In genomic region chr12:48039151-48039550, GRCh38 we compare ENCODE assay signal across 11 cellular contexts. TPM values are rescaled to one million over a fixed set of nuclear protein-coding genes. Genes with fewer than 3 reads are reported as not detected.
"Had no signal": no experiment of that assay in that cellular context is flagged by ENCODE, and none has a peak within 500 bp of the region (broad histone marks: within the 10 kb centered on the region; RNA-seq: fewer than 3 reads in every experiment).

No MANE protein-coding gene starts in this region.

- H3K27ac Mint-ChIP-seq: GM23338, HFFc6 had no signal

- H3K36me3 ChIP-seq: HAP-1 had no signal

- H2AFZ ChIP-seq: GM23338 had no signal

- H3K9me3 ChIP-seq: HAP-1 had no signal

- H3K27me3 Mint-ChIP-seq: IgD-negative memory B cell had no signal

- H3K4me3 ChIP-seq: GM23338, HAP-1 had no signal

- H3K4me2 ChIP-seq: GM23338, KMS-11 had no signal

- ATAC-seq: GM23338, HCT116, HepG2 had no signal

- H3K9ac ChIP-seq: KMS-11 had no signal

- DNase-seq: H7, HFFc6, KBM-7 had no signal

- H3K27ac ChIP-seq: HL-60, KMS-11 had no signal

- H3K9me3 Mint-ChIP-seq: GM23338, HFFc6, IgD-negative memory B cell had no signal

- H3K4me3 Mint-ChIP-seq: GM23338, HFFc6, IgD-negative memory B cell had no signal

- H3K36me3 Mint-ChIP-seq: IgD-negative memory B cell had no signal

RNA-seq across cellular contexts. Expression of gene COL2A1, which starts 34.9 kb away (rescaled TPM):
- total RNA-seq: H4, HFFc6 had no signal
- polyA plus RNA-seq: IgD-negative memory B cell had no signal
